In the genomic region with DNA sequence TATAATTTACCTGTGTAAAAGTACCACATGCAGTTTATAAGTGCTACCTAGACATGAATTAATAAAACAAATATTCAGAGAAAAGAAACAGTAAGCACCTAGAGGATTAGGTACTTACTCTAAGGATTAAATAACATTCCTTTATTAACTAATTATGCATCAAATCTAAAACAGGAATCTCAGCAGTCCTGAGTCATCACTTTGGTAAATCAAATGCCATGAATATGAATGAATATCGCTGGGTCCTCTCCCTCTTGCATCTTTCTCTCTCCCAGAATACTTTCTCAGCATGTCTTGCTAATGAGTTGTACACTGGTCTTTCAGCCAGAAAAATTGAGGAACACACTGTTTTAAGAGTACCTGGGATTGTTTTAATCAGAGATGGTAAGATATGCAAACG, we compare ENCODE assay signal across 14 cellular contexts.
DNase-seq lines count a peak whose midpoint lies in the region; ATAC-seq, FAIRE-seq and TF ChIP-seq lines count a peak whose summit lies in the region.
"Had no signal": no experiment of that assay in that cellular context is flagged by ENCODE, and none has a peak within 500 bp of the region (broad histone marks: within the 10 kb centered on the region; RNA-seq: fewer than 3 reads in every experiment).

No MANE protein-coding gene starts in this region.

- no peaks in the 10 kb centered on the region for H3K36me3 ChIP-seq in A673 (ENCODE audit: insufficient read depth, low read length, poor library complexity, severe bottlenecking)
- H3K36me3 ChIP-seq in SK-N-MC (ENCODE audit: insufficient read depth, low read length): no peaks in the 10 kb centered on the region
- H3K36me3 ChIP-seq: BLaER1 had no signal

- no peak overlapping the region for H3K27ac ChIP-seq in A549
- H3K27ac ChIP-seq in A673 (ENCODE audit: low read depth, low read length, poor library complexity, severe bottlenecking): peak overlapping the region; percentile 69
- H3K27ac ChIP-seq in SK-N-MC: peak overlapping the region; percentile 44; the same call in 1 of the 2 replicates
- H3K27ac ChIP-seq in epithelial cell of prostate: peak overlapping the region; percentile 73
- H3K27ac ChIP-seq: BLaER1 had no signal

- H3K27me3 ChIP-seq in A673 (replicated peaks; ENCODE audit: insufficient read depth, low read depth, low read length, poor library complexity): no peaks in the 10 kb centered on the region
- H3K27me3 ChIP-seq: BLaER1 had no signal

- TF ChIP-seq EP300 in A549 (IDR thresholded peaks at IDR 0.05): no peak

- no peak for DNase-seq in A549 (ENCODE audit: low read depth in 1 of 2, low spot score in 1 of 2)
- peak; percentile 84 for DNase-seq in A673 (ENCODE audit: low spot score)
- DNase-seq in SK-N-MC (ENCODE audit: low read depth, low spot score): no peak
- no peak for DNase-seq in epithelial cell of prostate (ENCODE audit: low read depth, low spot score)
- DNase-seq in cerebellum (ENCODE audit: low spot score): no peak
- no peak for DNase-seq in SHP77 (lab: John Stamatoyannopoulos, UW)
- DNase-seq in foreskin fibroblast: no peak
- no peak for DNase-seq in CD1c-positive myeloid dendritic cell (ENCODE audit: extremely low spot score)
- DNase-seq: CD4-positive, CD25-positive, alpha-beta regulatory T cell; DND-41; GDM1 had no signal

- no peak for TF ChIP-seq CTCF in A549 (IDR thresholded peaks at IDR 0.05)
- no peak for TF ChIP-seq CTCF in A673 (conservative IDR thresholded peaks at IDR 0.05; ENCODE audit: low read depth, low read length)
- TF ChIP-seq CTCF in foreskin fibroblast (IDR thresholded peaks at IDR 0.05; ENCODE audit: low read depth, low read length): no peak

- H3K4me1 ChIP-seq in A549 (no peaks in the 10 kb centered on the region), A673 (ENCODE audit: insufficient read depth, low read length, poor library complexity, severe bottlenecking) (peaks cover 56% of the 10 kb centered on the region)
- H3K4me1 ChIP-seq: BLaER1 had no signal

- FAIRE-seq in A549 (lab: Jason Lieb, UNC): no peak
- FAIRE-seq: GM12892, HTR-8/SVneo had no signal

- 11% methylated on average over 2 of the region's 2 CpGs for WGBS in A549 (ENCODE audit: missing lambda C conversion rate)

- no peak overlapping the region for H3K9ac ChIP-seq in SK-N-MC (ENCODE audit: insufficient read length)
- H3K9ac ChIP-seq: BLaER1 had no signal

- POLR2A ChIA-PET in A549 (lab: Yijun Ruan, JAX): no interaction called here
- POLR2A ChIA-PET in A673 (lab: Charles Lee; ENCODE audit: low non-redundant PET): no interaction called here

- no peak for TF ChIP-seq RAD21 in A549 (conservative IDR thresholded peaks at IDR 0.05 in 1 of 2, IDR thresholded peaks at IDR 0.05 in 1 of 2)

- TF ChIP-seq POLR2A in A549 (IDR thresholded peaks at IDR 0.05; ENCODE audit: low read length): no peak

- H3K9me3 ChIP-seq in A549 (no peaks in the 10 kb centered on the region; the same call in 2 of the 3 replicates), A673 (ENCODE audit: low read depth, low read length, poor library complexity, severe bottlenecking) (no peaks in the 10 kb centered on the region), SK-N-MC (ENCODE audit: low read depth, low read length) (no peaks in the 10 kb centered on the region)
- H3K9me3 ChIP-seq: BLaER1 had no signal

- no peak overlapping the region for H3K4me2 ChIP-seq in A549
- H3K4me2 ChIP-seq: BLaER1 had no signal

- H3K4me3 ChIP-seq in A549: no peak overlapping the region
- H3K4me3 ChIP-seq in A673 (ENCODE audit: low read depth, low read length, poor library complexity, severe bottlenecking): no peak overlapping the region
- no peak overlapping the region for H3K4me3 ChIP-seq in SK-N-MC
- no peak overlapping the region for H3K4me3 ChIP-seq in foreskin fibroblast (ENCODE audit: low read depth in 1 of 2, low read length in 2 of 2)
- H3K4me3 ChIP-seq: BLaER1 had no signal

- CTCF ChIA-PET in A549 (lab: Yijun Ruan, JAX): no interaction called here
- CTCF ChIA-PET in A673 (lab: Charles Lee): no interaction called here

- intact Hi-C loops in A673 (cut with micrococcal nuclease; ENCODE audit: unreplicated experiment): no loop called here

- no peak for ATAC-seq in A549

- BruUV-seq in A673 (replicated peaks; lab: Mats Ljungman, UMichigan): no TSS peak

TF ChIP-seq in A549, 52 proteins besides CTCF, POLR2A, EP300 and RAD21:
- TF ChIP-seq, protein P1, sequence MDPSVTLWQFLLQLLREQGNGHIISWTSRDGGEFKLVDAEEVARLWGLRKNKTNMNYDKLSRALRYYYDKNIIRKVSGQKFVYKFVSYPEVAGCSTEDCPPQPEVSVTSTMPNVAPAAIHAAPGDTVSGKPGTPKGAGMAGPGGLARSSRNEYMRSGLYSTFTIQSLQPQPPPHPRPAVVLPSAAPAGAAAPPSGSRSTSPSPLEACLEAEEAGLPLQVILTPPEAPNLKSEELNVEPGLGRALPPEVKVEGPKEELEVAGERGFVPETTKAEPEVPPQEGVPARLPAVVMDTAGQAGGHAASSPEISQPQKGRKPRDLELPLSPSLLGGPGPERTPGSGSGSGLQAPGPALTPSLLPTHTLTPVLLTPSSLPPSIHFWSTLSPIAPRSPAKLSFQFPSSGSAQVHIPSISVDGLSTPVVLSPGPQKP (IDR thresholded peaks at IDR 0.05; ENCODE audit: low read depth, low read length): no peak
- peak; percentile 19 for TF ChIP-seq MAFK (IDR thresholded peaks at IDR 0.05; ENCODE audit: partially characterized antibody)

Comparison
In these comparisons a context has a peak if more than half of its experiments do, and no peak if none do; other contexts are left out.
1. H3K27ac ChIP-seq: peak in A673 (single experiment), SK-N-MC (single experiment) and epithelial cell of prostate (single experiment); none in A549 (0 of 2).